ENCODE assay signal across 19 cellular contexts in genomic region chr6:98525860-98526259, GRCh38.
DNase-seq lines count a peak whose midpoint lies in the region; ATAC-seq and TF ChIP-seq lines count a peak whose summit lies in the region.
"Had no signal": no experiment of that assay in that cellular context is flagged by ENCODE, and none has a peak within 500 bp of the region (broad histone marks: within the 10 kb centered on the region; RNA-seq: fewer than 3 reads in every experiment).

No MANE protein-coding gene starts in this region.

- H3K23me2 ChIP-seq in H9 (ENCODE audit: insufficient read length, low read depth, low read length, poor library complexity, severe bottlenecking) = no peaks in the 10 kb centered on the region

- H2BK20ac ChIP-seq in H9 (ENCODE audit: low read depth, low read length, poor library complexity, severe bottlenecking) = no peak overlapping the region

- H3K4me3 Mint-ChIP-seq in H9 (peak overlapping the region in 1 of 2 experiments; percentile 43; a peak in 4 of 5 replicates), neural progenitor cell (no peak overlapping the region)
- H3K4me3 Mint-ChIP-seq in natural killer cell treated with Interleukin-12 subunit alpha and Interleukin-12 subunit beta and Interleukin-15 and Interleukin-18, amount 100 ng/mL, for 72 hours = no peak overlapping the region
- H3K4me3 Mint-ChIP-seq: IgD-negative memory B cell had no signal

- no CpG with 5 or more reads among the region's 3 CpGs for WGBS in H9 (ENCODE audit: extremely low coverage, insufficient read length, low lambda C conversion rate)

- no peaks in the 10 kb centered on the region for H3K27me3 ChIP-seq in H9 (ENCODE audit: insufficient read depth, low read length)
- no peaks in the 10 kb centered on the region for H3K27me3 ChIP-seq in neural progenitor cell
- no peaks in the 10 kb centered on the region for H3K27me3 ChIP-seq in upper lobe of right lung
- H3K27me3 ChIP-seq: SJCRH30 had no signal

- H3K36me3 ChIP-seq in neural progenitor cell (no peaks in the 10 kb centered on the region), upper lobe of right lung (no peaks in the 10 kb centered on the region)
- H3K36me3 ChIP-seq: SJCRH30 had no signal

- H2BK15ac ChIP-seq in H9 (ENCODE audit: low read depth, low read length) = no peak overlapping the region

- no peak overlapping the region for H3K14ac ChIP-seq in H9 (ENCODE audit: insufficient read depth, low read length)

- H3K18ac ChIP-seq in H9 (ENCODE audit: insufficient read length, low read depth, low read length) = peak overlapping the region; percentile 21

- no peak overlapping the region for H4K5ac ChIP-seq in H9 (ENCODE audit: insufficient read length, low read depth, low read length)

- no peak for ATAC-seq in natural killer cell treated with Interleukin-12 subunit alpha and Interleukin-12 subunit beta and Interleukin-15 and Interleukin-18, amount 100 ng/mL, for 72 hours
- no peak for ATAC-seq in upper lobe of right lung
- ATAC-seq: HCT116, PC-3 had no signal

- H2AFZ ChIP-seq in H9 (ENCODE audit: low read length) = no peak overlapping the region
- H2AFZ ChIP-seq in neural progenitor cell (replicated peaks) = no peak overlapping the region

- H3K36me3 Mint-ChIP-seq in H9 (ENCODE audit: insufficient read depth in 1 of 3, low read depth in 3 of 3) (peaks cover 2 to 30% (median 13%) of the 10 kb centered on the region in 3 experiments; a peak in 6 of 7 replicates), neural progenitor cell (peaks cover 4% of the 10 kb centered on the region)
- peaks cover 4% of the 10 kb centered on the region for H3K36me3 Mint-ChIP-seq in natural killer cell treated with Interleukin-12 subunit alpha and Interleukin-12 subunit beta and Interleukin-15 and Interleukin-18, amount 100 ng/mL, for 72 hours

- H3K9ac ChIP-seq in H9 (ENCODE audit: extremely low read depth, insufficient read length, low read length) (no peak overlapping the region), neural progenitor cell (no peak overlapping the region)

- H3K27ac ChIP-seq in H9 (ENCODE audit: insufficient read length, low read depth, low read length) (no peak overlapping the region), neural progenitor cell (peak overlapping the region; percentile 26), upper lobe of right lung (no peak overlapping the region)
- H3K27ac ChIP-seq: SJCRH30 had no signal

- no peak overlapping the region for H2AK5ac ChIP-seq in H9 (ENCODE audit: insufficient read length, low read length)

- H3T11ph ChIP-seq in H9 (ENCODE audit: low read length) = no peak overlapping the region

- H3K56ac ChIP-seq in H9 (ENCODE audit: insufficient read length, low read depth, low read length) = no peak overlapping the region

- H3K4me2 ChIP-seq in H9 (ENCODE audit: insufficient read depth, insufficient read length, low read length) = no peak overlapping the region
- peak overlapping the region; percentile 60 for H3K4me2 ChIP-seq in neural progenitor cell

- peak overlapping the region; percentile 38 to 87 (median 65); a peak in 6 of 7 replicates for H3K27ac Mint-ChIP-seq in H9
- H3K27ac Mint-ChIP-seq in neural progenitor cell = no peak overlapping the region
- no peak overlapping the region for H3K27ac Mint-ChIP-seq in natural killer cell treated with Interleukin-12 subunit alpha and Interleukin-12 subunit beta and Interleukin-15 and Interleukin-18, amount 100 ng/mL, for 72 hours
- H3K27ac Mint-ChIP-seq: IgD-negative memory B cell had no signal

- no peak overlapping the region for H3K4ac ChIP-seq in H9 (ENCODE audit: low read depth, low read length)

- no peaks in the 10 kb centered on the region for H4K20me1 ChIP-seq in H9 (ENCODE audit: control insufficient read depth, insufficient read depth, insufficient read length)
- no peaks in the 10 kb centered on the region for H4K20me1 ChIP-seq in neural progenitor cell (ENCODE audit: low read depth)

- no peak overlapping the region for H4K8ac ChIP-seq in H9 (replicated peaks; ENCODE audit: insufficient read length, low read depth, low read length)

- H3F3A ChIP-seq in neural progenitor cell (ENCODE audit: low read depth) = peaks cover 24% of the 10 kb centered on the region

- H3K27me3 Mint-ChIP-seq in H9 (ENCODE audit: low read depth) = peaks cover 22% of the 10 kb centered on the region
- H3K27me3 Mint-ChIP-seq in neural progenitor cell (ENCODE audit: insufficient read depth, low read depth) = peaks cover 9% of the 10 kb centered on the region
- no peaks in the 10 kb centered on the region for H3K27me3 Mint-ChIP-seq in natural killer cell treated with Interleukin-12 subunit alpha and Interleukin-12 subunit beta and Interleukin-15 and Interleukin-18, amount 100 ng/mL, for 72 hours
- H3K27me3 Mint-ChIP-seq: IgD-negative memory B cell had no signal

- no peaks in the 10 kb centered on the region for H3K9me3 ChIP-seq in H9 (ENCODE audit: control insufficient read depth, low read depth, low read length)
- peaks cover 4% of the 10 kb centered on the region for H3K9me3 ChIP-seq in neural progenitor cell (ENCODE audit: low read depth)
- no peaks in the 10 kb centered on the region for H3K9me3 ChIP-seq in upper lobe of right lung
- H3K9me3 ChIP-seq: SJCRH30 had no signal

- H4K91ac ChIP-seq in H9 (ENCODE audit: insufficient read length, low read depth, low read length) = no peak overlapping the region

- H2BK12ac ChIP-seq in H9 (ENCODE audit: insufficient read length, low read depth, low read length) = no peak overlapping the region

- no peaks in the 10 kb centered on the region for H3K79me1 ChIP-seq in H9 (ENCODE audit: insufficient read depth, low read depth, low read length, poor library complexity, severe bottlenecking)

- no peak overlapping the region for H2BK5ac ChIP-seq in H9 (ENCODE audit: insufficient read length, low read length)

- H3K4me3 ChIP-seq in neural progenitor cell (peak overlapping the region; percentile 25), upper lobe of right lung (no peak overlapping the region)
- H3K4me3 ChIP-seq: SJCRH30 had no signal

- H3K23ac ChIP-seq in H9 (ENCODE audit: insufficient read length, low read depth, low read length) = no peak overlapping the region

- TF ChIP-seq CTCF in H9 (conservative IDR thresholded peaks at IDR 0.05) = no peak
- TF ChIP-seq CTCF in neural progenitor cell (IDR thresholded peaks at IDR 0.05) = no peak
- no peak for TF ChIP-seq CTCF in upper lobe of right lung (IDR thresholded peaks at IDR 0.05)

- intact Hi-C loops in upper lobe of right lung (cut with DNase I) = no loop called here

- DNase-seq in H9 = peak; percentile 66
- DNase-seq in NCI-H69 (lab: John Stamatoyannopoulos, UW) = peak; percentile 64
- DNase-seq in iPS DF 19.7 (ENCODE audit: low read depth, low spot score) = peak; percentile 47
- peak; percentile 83 for DNase-seq in neural progenitor cell (ENCODE audit: low spot score)
- DNase-seq in LoVo (ENCODE audit: low spot score) = no peak
- no peak for DNase-seq in natural killer cell treated with Interleukin-12 subunit alpha and Interleukin-12 subunit beta and Interleukin-15 and Interleukin-18, amount 100 ng/mL, for 72 hours (ENCODE audit: low spot score)
- DNase-seq in upper lobe of right lung = no peak
- DNase-seq: ACHN; AML-193; Calu3; Kasumi-1; NCI-H1930; NCI-H2227 treated with DMSO at 0.1 percent for 48 hours; NCI-H524; NK-92 treated with Interleukin-12 subunit alpha and Interleukin-12 subunit beta, amount 100 ng/mL, for 24 hours; PC-3; SJCRH30 had no signal

- H3K4me1 Mint-ChIP-seq in H9 = peaks cover 24 to 26% of the 10 kb centered on the region in 2 experiments
- H3K4me1 Mint-ChIP-seq in neural progenitor cell = peaks cover 18% of the 10 kb centered on the region
- no peaks in the 10 kb centered on the region for H3K4me1 Mint-ChIP-seq in natural killer cell treated with Interleukin-12 subunit alpha and Interleukin-12 subunit beta and Interleukin-15 and Interleukin-18, amount 100 ng/mL, for 72 hours (ENCODE audit: low read depth in 2 of 2)
- H3K4me1 Mint-ChIP-seq: IgD-negative memory B cell had no signal

- H3K79me2 ChIP-seq in H9 (ENCODE audit: insufficient read depth, low read length) = no peaks in the 10 kb centered on the region
- no peaks in the 10 kb centered on the region for H3K79me2 ChIP-seq in neural progenitor cell (ENCODE audit: low read depth)

- peaks cover 20 to 21% of the 10 kb centered on the region in 2 experiments for H3K9me3 Mint-ChIP-seq in H9
- peaks cover 25% of the 10 kb centered on the region for H3K9me3 Mint-ChIP-seq in neural progenitor cell
- peaks cover 7% of the 10 kb centered on the region for H3K9me3 Mint-ChIP-seq in natural killer cell treated with Interleukin-12 subunit alpha and Interleukin-12 subunit beta and Interleukin-15 and Interleukin-18, amount 100 ng/mL, for 72 hours

- H3K4me1 ChIP-seq in H9 (ENCODE audit: insufficient read depth, low read length) (peaks cover 2% of the 10 kb centered on the region; the same call in 1 of the 2 replicates), neural progenitor cell (peaks cover 34% of the 10 kb centered on the region), upper lobe of right lung (no peaks in the 10 kb centered on the region)
- H3K4me1 ChIP-seq: SJCRH30 had no signal

- H2BK120ac ChIP-seq in H9 (ENCODE audit: low read depth, low read length, poor library complexity, severe bottlenecking) = no peak overlapping the region

Comparison
In these comparisons a context has a peak if more than half of its experiments do, and no peak if none do; other contexts are left out.
1. DNase-seq: peak in H9 (single experiment), NCI-H69 (single experiment), iPS DF 19.7 (single experiment) and neural progenitor cell (single experiment); none in LoVo (single experiment), natural killer cell treated with Interleukin-12 subunit alpha and Interleukin-12 subunit beta and Interleukin-15 and Interleukin-18, amount 100 ng/mL, for 72 hours (single experiment) and upper lobe of right lung (single experiment).
2. H3K27ac Mint-ChIP-seq: peak in H9 (3 of 3); none in neural progenitor cell (single experiment) and natural killer cell treated with Interleukin-12 subunit alpha and Interleukin-12 subunit beta and Interleukin-15 and Interleukin-18, amount 100 ng/mL, for 72 hours (0 of 2).